Comparison of ENCODE assay signal across 15 cellular contexts in the genomic region with DNA sequence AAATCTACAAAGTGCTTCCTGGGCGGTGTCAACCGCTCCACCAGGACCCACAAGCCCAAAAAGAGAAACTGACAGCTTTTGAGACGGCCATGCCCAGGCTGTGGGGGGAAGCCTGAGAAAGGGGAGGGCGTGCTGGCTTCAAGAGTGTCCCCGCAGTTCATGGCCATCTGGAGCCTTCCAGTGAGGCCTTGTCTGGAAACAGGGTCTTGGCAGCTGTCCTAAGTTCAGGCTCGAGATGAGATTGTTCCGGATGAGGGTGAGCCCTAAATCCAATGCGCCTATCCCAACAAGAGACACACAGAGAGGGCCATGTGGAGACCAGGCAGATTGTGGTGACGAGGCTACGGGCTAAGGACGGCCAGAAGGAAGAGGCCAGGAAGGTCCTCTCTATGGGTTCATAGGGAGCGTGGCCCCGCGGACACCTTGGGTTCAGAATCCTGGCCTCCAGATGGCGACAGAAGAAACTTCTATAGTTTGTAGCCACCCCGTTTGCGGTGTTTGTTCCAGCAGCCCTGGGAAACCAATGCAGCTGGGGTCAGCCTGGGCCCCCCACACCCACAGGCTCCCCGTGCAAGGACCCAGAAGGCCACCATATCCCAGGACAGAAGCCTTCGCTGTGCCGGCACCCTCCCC.
"Had no signal": no experiment of that assay in that cellular context is flagged by ENCODE, and none has a peak within 500 bp of the region (broad histone marks: within the 10 kb centered on the region; RNA-seq: fewer than 3 reads in every experiment).

No MANE protein-coding gene starts in this region.

- H3K9me3 Mint-ChIP-seq: activated B cell treated with CpG ODN at 0.5 μM for 24 hours; activated CD4-positive, alpha-beta memory T cell treated with anti-CD3 and anti-CD28 coated beads, Interleukin-2, amount 10 ng/mL, durations not matched to agents 7 days and 5 days; natural killer cell; stimulated activated naive B cell treated with anti-CD40 and anti-IgM and Interleukin-4, amounts not matched to agents 10 μg/mL and 1 μg/mL and 100 μg/mL, for 72 hours; T-helper 2 cell treated with Interferon-gamma antibody and Interleukin-4, amounts not matched to agents 5 μg/mL and 100 μg/mL, for 36 hours had no signal

- H3K36me3 ChIP-seq: cardiac muscle cell had no signal

- H3K4me3 Mint-ChIP-seq: activated B cell treated with CpG ODN at 0.5 μM for 24 hours; activated CD4-positive, alpha-beta memory T cell treated with anti-CD3 and anti-CD28 coated beads, Interleukin-2, amount 10 ng/mL, durations not matched to agents 7 days and 5 days; activated CD8-positive, alpha-beta memory T cell treated with anti-CD3 and anti-CD28 coated beads, Interleukin-2, amount 10 ng/mL, durations not matched to agents 7 days and 5 days; activated naive CD8-positive, alpha-beta T cell; natural killer cell; stimulated activated naive B cell treated with anti-CD40 and anti-IgM and Interleukin-4, amounts not matched to agents 10 μg/mL and 1 μg/mL and 100 μg/mL, for 72 hours; T-helper 2 cell treated with Interferon-gamma antibody and Interleukin-4, amounts not matched to agents 5 μg/mL and 100 μg/mL, for 36 hours had no signal

- H3K4me2 ChIP-seq: hepatocyte had no signal

- H3K36me3 Mint-ChIP-seq: activated CD8-positive, alpha-beta memory T cell treated with anti-CD3 and anti-CD28 coated beads, Interleukin-2, amount 10 ng/mL, durations not matched to agents 7 days and 5 days; activated naive CD8-positive, alpha-beta T cell; natural killer cell had no signal

- H3K27ac ChIP-seq: cardiac muscle cell, dorsolateral prefrontal cortex, foreskin keratinocyte, hepatocyte, lower lobe of right lung had no signal

- H3K27me3 ChIP-seq: cardiac muscle cell, hepatocyte had no signal

- H3K4me3 ChIP-seq: cardiac muscle cell, dorsolateral prefrontal cortex, hepatocyte, lower lobe of right lung had no signal

- H3K27ac Mint-ChIP-seq: activated B cell treated with CpG ODN at 0.5 μM for 24 hours; activated CD4-positive, alpha-beta memory T cell treated with anti-CD3 and anti-CD28 coated beads, Interleukin-2, amount 10 ng/mL, durations not matched to agents 7 days and 5 days; activated CD8-positive, alpha-beta memory T cell treated with anti-CD3 and anti-CD28 coated beads, Interleukin-2, amount 10 ng/mL, durations not matched to agents 7 days and 5 days; activated naive CD8-positive, alpha-beta T cell; natural killer cell; stimulated activated naive B cell treated with anti-CD40 and anti-IgM and Interleukin-4, amounts not matched to agents 10 μg/mL and 1 μg/mL and 100 μg/mL, for 72 hours; T-helper 2 cell treated with Interferon-gamma antibody and Interleukin-4, amounts not matched to agents 5 μg/mL and 100 μg/mL, for 36 hours had no signal

- H3K79me2 ChIP-seq: hepatocyte had no signal

- H3K27me3 Mint-ChIP-seq: activated B cell treated with CpG ODN at 0.5 μM for 24 hours; activated CD4-positive, alpha-beta memory T cell treated with anti-CD3 and anti-CD28 coated beads, Interleukin-2, amount 10 ng/mL, durations not matched to agents 7 days and 5 days; activated CD8-positive, alpha-beta memory T cell treated with anti-CD3 and anti-CD28 coated beads, Interleukin-2, amount 10 ng/mL, durations not matched to agents 7 days and 5 days; activated naive CD8-positive, alpha-beta T cell; stimulated activated naive B cell treated with anti-CD40 and anti-IgM and Interleukin-4, amounts not matched to agents 10 μg/mL and 1 μg/mL and 100 μg/mL, for 72 hours had no signal

- DNase-seq: activated B cell treated with CpG ODN at 0.5 μM for 24 hours; activated CD4-positive, alpha-beta memory T cell treated with anti-CD3 and anti-CD28 coated beads, Interleukin-2, amount 10 ng/mL, durations not matched to agents 7 days and 5 days; activated CD4-positive, alpha-beta T cell treated with anti-CD3 and anti-CD28 coated beads for 4 hours; activated CD8-positive, alpha-beta memory T cell treated with anti-CD3 and anti-CD28 coated beads, Interleukin-2, amount 10 ng/mL, durations not matched to agents 7 days and 5 days; amygdala; foreskin keratinocyte; left cardiac atrium; lower lobe of right lung; natural killer cell; stimulated activated naive B cell treated with anti-CD40 and anti-IgM and Interleukin-4, amounts not matched to agents 10 μg/mL and 1 μg/mL and 100 μg/mL, for 72 hours had no signal

- H3K9me3 ChIP-seq: lower lobe of right lung had no signal

- H2AFZ ChIP-seq: hepatocyte had no signal

- ATAC-seq: activated CD8-positive, alpha-beta memory T cell treated with anti-CD3 and anti-CD28 coated beads, Interleukin-2, amount 10 ng/mL, durations not matched to agents 7 days and 5 days; foreskin keratinocyte; left cardiac atrium; lower lobe of right lung; natural killer cell; stimulated activated naive B cell treated with anti-CD40 and anti-IgM and Interleukin-4, amounts not matched to agents 10 μg/mL and 1 μg/mL and 100 μg/mL, for 72 hours had no signal

- H3K4me1 Mint-ChIP-seq: activated CD8-positive, alpha-beta memory T cell treated with anti-CD3 and anti-CD28 coated beads, Interleukin-2, amount 10 ng/mL, durations not matched to agents 7 days and 5 days; natural killer cell had no signal

- H3K4me1 ChIP-seq: foreskin keratinocyte had no signal
